Comparison of ENCODE assay signal across 8 cellular contexts in genomic region chr4:73067971-73068394, GRCh38. TPM values are rescaled to one million over a fixed set of nuclear protein-coding genes. Genes with fewer than 3 reads are reported as not detected.
DNase-seq lines count a peak whose midpoint lies in the region; TF ChIP-seq lines count a peak whose summit lies in the region.

No MANE protein-coding gene starts in this region.

- H3K9ac ChIP-seq in endocrine pancreas (ENCODE audit: control insufficient read depth, insufficient read depth, low read length), result no peak overlapping the region

- DNase-seq in GM06990 (ENCODE audit: extremely low read depth, insufficient read length) (peak; percentile 29), Peyer's patch (no peak), ovary (no peak), SW480 (ENCODE audit: low spot score) (no peak), NCI-H1417 treated with DMSO at 0.1 percent for 48 hours (lab: John Stamatoyannopoulos, UW) (no peak), DMS79 (lab: John Stamatoyannopoulos, UW) (no peak)
- no peak for DNase-seq in activated CD8-positive, alpha-beta memory T cell treated with anti-CD3 and anti-CD28 coated beads, Interleukin-2, amount 50 U/mL, for 4 hours

- TF ChIP-seq CTCF in GM06990 (IDR thresholded peaks at IDR 0.05; ENCODE audit: insufficient read depth, low read length, poor library complexity, severe bottlenecking) (no peak), Peyer's patch (IDR thresholded peaks at IDR 0.05) (no peak), ovary (IDR thresholded peaks at IDR 0.05) (no peak)

- TF ChIP-seq EP300 in ovary (IDR thresholded peaks at IDR 0.05), result no peak

- peak overlapping the region; percentile 86 to 98 (median 96) for H3K27ac ChIP-seq in Peyer's patch
- peak overlapping the region in 1 of 2 donors; percentile 94 for H3K27ac ChIP-seq in ovary

- H3K27me3 ChIP-seq in GM06990 (replicated peaks; ENCODE audit: control insufficient read depth, insufficient read depth, low read length) (no peaks in the 10 kb centered on the region), Peyer's patch (no peaks in the 10 kb centered on the region), endocrine pancreas (ENCODE audit: control insufficient read depth, insufficient read depth, low read length) (no peaks in the 10 kb centered on the region), ovary (no peaks in the 10 kb centered on the region)

- H3K4me3 ChIP-seq in GM06990 (replicated peaks; ENCODE audit: low read depth, low read length) (peak overlapping the region; percentile 89), Peyer's patch (peak overlapping the region; percentile 57 to 86 (median 75)), endocrine pancreas (ENCODE audit: control insufficient read depth, insufficient read depth, low read length) (peak overlapping the region; percentile 97), ovary (peak overlapping the region; percentile 59)

- TF ChIP-seq POLR2A in Peyer's patch (IDR thresholded peaks at IDR 0.05) (no peak), ovary (IDR thresholded peaks at IDR 0.05) (no peak)

- H3K9me3 ChIP-seq in Peyer's patch (no peaks in the 10 kb centered on the region), endocrine pancreas (ENCODE audit: control insufficient read depth, low read length) (no peaks in the 10 kb centered on the region), ovary (no peaks in the 10 kb centered on the region)

- H3K4me1 ChIP-seq in Peyer's patch, result peaks cover 0 to 6% (median 2%) of the 10 kb centered on the region in 4 donors
- peaks cover 7% of the 10 kb centered on the region for H3K4me1 ChIP-seq in endocrine pancreas (ENCODE audit: control insufficient read depth, insufficient read depth, low read length)
- peaks cover 2% of the 10 kb centered on the region for H3K4me1 ChIP-seq in ovary (ENCODE audit: insufficient read depth)

- intact Hi-C loops in ovary (cut with DNase I), result loop anchor here in 2 of 4 donors (2.0 to 10.0 kb wide), 2 partner anchors 187 to 191 kb away; partner anchors contain the start of gene ANKRD17 (in 2 of the 2)

- 50 to 57% (median 51%) methylated on average over 4 of the region's 4 CpGs for whole genome bisulfite sequencing in ovary, 3 donors

- peaks cover 4% of the 10 kb centered on the region for H3K36me3 ChIP-seq in GM06990 (ENCODE audit: control insufficient read depth, insufficient read depth, low read length)
- peaks cover 0 to 10% (median 0%) of the 10 kb centered on the region in 3 donors for H3K36me3 ChIP-seq in Peyer's patch
- no peaks in the 10 kb centered on the region for H3K36me3 ChIP-seq in endocrine pancreas (ENCODE audit: control insufficient read depth, insufficient read depth, low read length)
- H3K36me3 ChIP-seq in ovary, result no peaks in the 10 kb centered on the region

RNA-seq across cellular contexts. Expression of gene COX18, which starts 1.5 kb away (rescaled TPM):
- 10 to 100 TPM in 3 of 4 donors, 1 to 10 TPM in 1; 8.8 to 14.9 (median 10.7) TPM for total RNA-seq in Peyer's patch
- total RNA-seq in ovary, result 10 to 100 TPM in 6 of 7 donors, 1 to 10 TPM in 1; 9.9 to 18.2 (median 12.5) TPM
- 10 to 100 TPM; 11.4 to 11.6 TPM for polyA plus RNA-seq in ovary
